ENCODE assay signal across 16 cellular contexts in the genomic region with DNA sequence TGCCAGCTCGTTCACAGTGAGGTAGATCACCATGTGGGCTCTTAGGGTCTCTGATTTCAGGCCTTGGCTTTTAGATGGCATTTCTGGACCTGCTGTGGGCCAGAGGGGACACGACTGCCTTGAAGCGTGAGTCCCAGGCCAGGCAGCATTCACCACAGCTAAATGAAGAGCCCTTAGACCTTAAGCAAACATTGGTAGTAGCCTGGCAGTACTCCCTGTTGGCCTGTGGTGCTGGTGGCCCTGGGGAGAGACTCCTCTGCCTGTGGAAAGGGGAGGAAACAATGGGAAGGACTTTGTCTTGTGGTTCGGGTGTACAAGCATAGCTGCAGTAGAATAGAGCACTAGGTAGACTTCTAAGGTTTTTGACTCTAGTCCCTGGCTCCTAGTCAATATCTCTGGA.
DNase-seq lines count a peak whose midpoint lies in the region; ATAC-seq and TF ChIP-seq lines count a peak whose summit lies in the region.
"Had no signal": no experiment of that assay in that cellular context is flagged by ENCODE, and none has a peak within 500 bp of the region (broad histone marks: within the 10 kb centered on the region; RNA-seq: fewer than 3 reads in every experiment).

No MANE protein-coding gene starts in this region.

- H3K27me3 ChIP-seq in lower lobe of right lung (ENCODE audit: low read depth) = no peaks in the 10 kb centered on the region
- H3K27me3 ChIP-seq in upper lobe of right lung = no peaks in the 10 kb centered on the region
- no peaks in the 10 kb centered on the region for H3K27me3 ChIP-seq in hepatocyte
- H3K27me3 ChIP-seq: BLaER1 had no signal

- H4K20me1 ChIP-seq in hepatocyte (ENCODE audit: insufficient read depth, poor library complexity, severe bottlenecking) = no peaks in the 10 kb centered on the region
- H4K20me1 ChIP-seq: BLaER1 had no signal

- intact Hi-C loops in lower lobe of right lung (cut with DNase I) (no loop called here), upper lobe of right lung (cut with DNase I) (no loop called here)

- TF ChIP-seq CTCF in lower lobe of right lung (IDR thresholded peaks at IDR 0.05) (no peak), upper lobe of right lung (IDR thresholded peaks at IDR 0.05) (no peak), hepatocyte (IDR thresholded peaks at IDR 0.05; ENCODE audit: poor library complexity) (no peak)

- no peaks in the 10 kb centered on the region for H3K9me2 ChIP-seq in hepatocyte (replicated peaks; ENCODE audit: insufficient read depth)

- H3K79me2 ChIP-seq in hepatocyte = no peaks in the 10 kb centered on the region

- peak; percentile 42 to 84 for ATAC-seq in lower lobe of right lung
- peak; percentile 81 for ATAC-seq in upper lobe of right lung
- ATAC-seq in GM21529 (IDR thresholded peaks at IDR 0.05; ENCODE audit: unreplicated experiment) = no peak
- ATAC-seq: GM12878 had no signal

- H3K4me3 ChIP-seq in lower lobe of right lung (no peak overlapping the region), upper lobe of right lung (no peak overlapping the region), hepatocyte (no peak overlapping the region)
- H3K4me3 ChIP-seq: BLaER1, GM12878 had no signal

- H3K27ac ChIP-seq in lower lobe of right lung = no peak overlapping the region
- H3K27ac ChIP-seq in upper lobe of right lung = no peak overlapping the region
- H3K27ac ChIP-seq in hepatocyte = no peak overlapping the region
- H3K27ac ChIP-seq: BLaER1 had no signal

- no peak overlapping the region for H3K4me2 ChIP-seq in hepatocyte
- H3K4me2 ChIP-seq: BLaER1 had no signal

- no peaks in the 10 kb centered on the region for H3K9me3 ChIP-seq in lower lobe of right lung
- H3K9me3 ChIP-seq in upper lobe of right lung = no peaks in the 10 kb centered on the region
- H3K9me3 ChIP-seq in hepatocyte (ENCODE audit: low read depth) = no peaks in the 10 kb centered on the region
- H3K9me3 ChIP-seq: BLaER1 had no signal

- no peaks in the 10 kb centered on the region for H3K36me3 ChIP-seq in lower lobe of right lung
- no peaks in the 10 kb centered on the region for H3K36me3 ChIP-seq in upper lobe of right lung
- H3K36me3 ChIP-seq in hepatocyte (replicated peaks; ENCODE audit: insufficient read depth, low read depth) = no peaks in the 10 kb centered on the region
- H3K36me3 ChIP-seq: BLaER1 had no signal

- no peaks in the 10 kb centered on the region for H3K4me1 ChIP-seq in lower lobe of right lung
- no peaks in the 10 kb centered on the region for H3K4me1 ChIP-seq in upper lobe of right lung
- no peaks in the 10 kb centered on the region for H3K4me1 ChIP-seq in hepatocyte (ENCODE audit: insufficient read depth)

- WGBS in hepatocyte (ENCODE audit: low lambda C conversion rate, missing lambda C conversion rate) = 78% methylated on average over 4 of the region's 4 CpGs

- peak; percentile 7 for DNase-seq in NCI-H510A treated with DMSO at 0.1 percent for 48 hours (lab: John Stamatoyannopoulos, UW)
- no peak for DNase-seq in NCI-H510A (lab: John Stamatoyannopoulos, UW)
- peak; percentile 67 for DNase-seq in DMS53 treated with DMSO at 0.1 percent for 48 hours (lab: John Stamatoyannopoulos, UW; ENCODE audit: unreplicated experiment)
- DNase-seq in lower lobe of right lung = peak; percentile 45
- DNase-seq in upper lobe of right lung = peak; percentile 63
- no peak for DNase-seq in hepatocyte (ENCODE audit: low spot score)
- DNase-seq: 8988T; CD4-positive, alpha-beta memory T cell; DMS153; DND-41; EL; H9; IMR-90 had no signal

- H2AFZ ChIP-seq in hepatocyte = no peak overlapping the region

Comparison
In these comparisons a context has a peak if more than half of its experiments do, and no peak if none do; other contexts are left out.
1. DNase-seq: peak in NCI-H510A treated with DMSO at 0.1 percent for 48 hours (single experiment), DMS53 treated with DMSO at 0.1 percent for 48 hours (single experiment), lower lobe of right lung (single experiment) and upper lobe of right lung (single experiment); none in NCI-H510A (single experiment) and hepatocyte (single experiment).